In genomic region chr5:138760448-138761110, GRCh38 we compare ENCODE assay signal across 1 cellular context.
TF ChIP-seq lines count a peak whose summit lies in the region.

No MANE protein-coding gene starts in this region.

TF ChIP-seq in K562, 482 proteins besides CTCF, POLR2A, EP300 and RAD21:
- TF ChIP-seq ATF3 (IDR thresholded peaks at IDR 0.05) (peak; percentile 76), ATF3 (CRISPR knock-in tag; conservative IDR thresholded peaks at IDR 0.05) (no peak), GMEB1 (CRISPR knock-in tag; IDR thresholded peaks at IDR 0.05) (no peak), ATF7 (IDR thresholded peaks at IDR 0.05) (peak; percentile 23; the same call in 1 of the 2 replicates)
TF ChIP-seq in K562: peak in this region for 2.
